ENCODE assay signal across 24 cellular contexts in genomic region chr11:21485011-21485410, GRCh38.
DNase-seq lines count a peak whose midpoint lies in the region; ATAC-seq lines count a peak whose summit lies in the region.
"Had no signal": no experiment of that assay in that cellular context is flagged by ENCODE, and none has a peak within 500 bp of the region (broad histone marks: within the 10 kb centered on the region; RNA-seq: fewer than 3 reads in every experiment).

No MANE protein-coding gene starts in this region.

- no peak overlapping the region for H3K4me3 ChIP-seq in SJCRH30
- H3K4me3 ChIP-seq: A549; BLaER1 treated with 17β-estradiol and CSF1 and Interleukin-3, amounts not matched to agents 10 nM and 100 nM; GM12878 had no signal

- no peak for ATAC-seq in HG02885 (IDR thresholded peaks at IDR 0.05; ENCODE audit: poor library complexity, unreplicated experiment)
- ATAC-seq in HG03469 (IDR thresholded peaks at IDR 0.05; ENCODE audit: unreplicated experiment): no peak
- no peak for ATAC-seq in GM19023 (IDR thresholded peaks at IDR 0.05; ENCODE audit: unreplicated experiment)
- ATAC-seq: A549, GM12878 had no signal

- H3K27me3 ChIP-seq in SJCRH30: no peaks in the 10 kb centered on the region
- H3K27me3 ChIP-seq: BE2C had no signal

- peaks cover 27% of the 10 kb centered on the region for H3K4me1 ChIP-seq in SJCRH30
- H3K4me1 ChIP-seq: A549, BE2C had no signal

- no peaks in the 10 kb centered on the region; the same call in 1 of the 2 replicates for H3K36me3 ChIP-seq in SJCRH30
- H3K36me3 ChIP-seq: BE2C; BLaER1 treated with 17β-estradiol and CSF1 and Interleukin-3, amounts not matched to agents 10 nM and 100 nM had no signal

- peak overlapping the region; percentile 34 for H3K27ac ChIP-seq in SJCRH30
- peak overlapping the region; percentile 60 for H3K27ac ChIP-seq in cingulate gyrus (ENCODE audit: low read depth, low read length)
- H3K27ac ChIP-seq: A549; BLaER1 treated with 17β-estradiol and CSF1 and Interleukin-3, amounts not matched to agents 10 nM and 100 nM had no signal

- 0 out of 2 replicates have a peak, but pooled peaks cover 2% of the 10 kb centered on the region for H3K9me3 ChIP-seq in SJCRH30 (replicated peaks)
- H3K9me3 ChIP-seq: A549; BE2C; BLaER1 treated with 17β-estradiol and CSF1 and Interleukin-3, amounts not matched to agents 10 nM and 100 nM had no signal

- DNase-seq in SJCRH30 (peak; percentile 38 to 71), inferior parietal cortex (ENCODE audit: extremely low spot score) (peak; percentile 43), occipital lobe (lab: John Stamatoyannopoulos, UW) (peak; percentile 48), T-helper 2 cell (no peak)
- DNase-seq: 8988T; ACHN; AML-193; BE2C; CD4-positive, alpha-beta T cell; CD8-positive, alpha-beta memory T cell; DMS 273 treated with DMSO at 0.1 percent for 48 hours; DMS79; EL; GDM1; GOT3; H7; HCEC 1CT had no signal

Comparison
In these comparisons a context has a peak if more than half of its experiments do, and no peak if none do; other contexts are left out.
1. DNase-seq: peak in SJCRH30 (2 of 2), inferior parietal cortex (single experiment) and occipital lobe (single experiment); none in T-helper 2 cell (0 of 5).